ENCODE assay signal across 7 cellular contexts in the genomic region with DNA sequence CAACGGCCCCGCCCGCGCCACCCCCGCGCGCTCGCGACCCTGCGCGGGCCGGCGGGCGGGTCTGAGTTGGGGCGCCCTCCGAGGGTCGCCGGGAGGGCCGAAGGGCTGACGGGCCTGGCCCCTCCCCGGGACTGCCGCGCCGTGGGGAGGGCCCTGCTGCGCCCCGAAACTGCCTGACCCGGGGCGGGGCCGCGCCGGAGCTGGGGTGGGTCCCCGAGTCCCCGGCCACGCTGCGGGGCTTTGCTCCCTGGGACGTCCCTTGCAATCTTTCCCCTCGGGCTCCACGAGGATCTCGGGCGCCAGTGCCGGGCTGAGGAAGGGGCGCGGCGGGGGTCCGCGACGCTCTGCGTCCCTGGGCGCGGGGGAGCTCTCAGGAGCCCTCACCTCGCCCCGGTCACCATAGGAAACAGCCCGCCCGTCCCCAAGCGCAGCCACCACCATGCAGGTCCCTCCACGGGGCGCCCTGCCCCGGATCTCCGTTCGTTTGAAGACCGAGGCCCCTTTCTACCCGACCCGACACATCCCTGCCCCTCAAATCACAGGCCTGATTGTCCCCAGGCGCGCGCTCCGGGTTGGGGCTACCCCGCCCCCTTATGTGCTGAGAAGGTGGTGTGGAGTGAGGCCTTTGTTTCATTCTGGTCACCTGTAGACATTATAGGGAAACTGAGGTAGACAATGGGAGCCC. TPM values are rescaled to one million over a fixed set of nuclear protein-coding genes. Genes with fewer than 3 reads are reported as not detected.
DNase-seq lines count a peak whose midpoint lies in the region; ATAC-seq, FAIRE-seq and TF ChIP-seq lines count a peak whose summit lies in the region.

No MANE protein-coding gene starts in this region.

- TF ChIP-seq POLR2A in GM12892 (IDR thresholded peaks at IDR 0.05; ENCODE audit: low read depth, low read length) (peak; percentile 75), GM12878 (IDR thresholded peaks at IDR 0.05; ENCODE audit: low read depth, low read length) (peak; percentile 59)

- SMC1A ChIA-PET in GM12878 (lab: Charles Lee; ENCODE audit: uncharacterized antibody, unreplicated experiment) = no interaction called here

- WGBS in GM12878 (ENCODE audit: insufficient coverage, insufficient replicate concordance, low lambda C conversion rate, missing lambda C conversion rate) = under 1% methylated on average over 43 of the region's 68 CpGs

- no peak for TF ChIP-seq CTCF in KMS-11 (conservative IDR thresholded peaks at IDR 0.05; ENCODE audit: low read depth, low read length)
- no peak for TF ChIP-seq CTCF in GM12878 (IDR thresholded peaks at IDR 0.05 in 2 of 3, conservative IDR thresholded peaks at IDR 0.05 in 1 of 3; ENCODE audit: control insufficient read depth in 2 of 3, extremely low read depth in 1 of 3, insufficient read depth in 1 of 3, low read depth in 3 of 3, low read length in 3 of 3)

- H3K79me2 ChIP-seq in KMS-11 (ENCODE audit: insufficient read depth, low read depth) (peaks cover 24% of the 10 kb centered on the region), GM12878 (ENCODE audit: control insufficient read depth, insufficient read depth, low read length) (peaks cover 87% of the 10 kb centered on the region)

- no TSS peak for BruUV-seq in GM12878 (replicated peaks; lab: Mats Ljungman, UMichigan)

- ATAC-seq in GM12878 (peak; percentile 10), GM18502 (IDR thresholded peaks at IDR 0.05; ENCODE audit: poor library complexity, unreplicated experiment) (no peak)

- H3K27me3 ChIP-seq in KMS-11 (ENCODE audit: insufficient read depth, low read depth) (0 out of 2 replicates have a peak, but pooled peaks cover 2% of the 10 kb centered on the region), GM12878 (replicated peaks in 1 of 2; ENCODE audit: control insufficient read depth in 2 of 2, insufficient read depth in 2 of 2, low read length in 1 of 2) (no peaks in the 10 kb centered on the region), iPS-18a (ENCODE audit: control insufficient read depth, insufficient read depth, low read length) (peaks cover 9% of the 10 kb centered on the region)

- H3K36me3 ChIP-seq in KMS-11 (ENCODE audit: insufficient read depth) = peaks cover 20% of the 10 kb centered on the region; the same call in 1 of the 2 replicates
- H3K36me3 ChIP-seq in GM12878 (ENCODE audit: control insufficient read depth in 2 of 2, insufficient read depth in 2 of 2, low read length in 1 of 2) = peaks cover 18 to 29% of the 10 kb centered on the region in 2 experiments
- peaks cover 29% of the 10 kb centered on the region for H3K36me3 ChIP-seq in iPS-18a (ENCODE audit: control insufficient read depth, low read depth, low read length)

- CTCF ChIA-PET in GM12878 (lab: Yijun Ruan, JAX) = no interaction called here

- intact Hi-C loops in GM12878 (cut with micrococcal nuclease; ENCODE audit: unreplicated experiment) = loop anchor here (10.0 kb wide), 1 partner anchor 258 kb away; no protein-coding TSS in a partner anchor

- H3K4me3 ChIP-seq in KMS-11 (IDR thresholded peaks at IDR 0.05; ENCODE audit: insufficient read depth, low read depth, low read length) = peak overlapping the region; percentile 34
- H3K4me3 ChIP-seq in GM12878 = peak overlapping the region; percentile 87
- H3K4me3 ChIP-seq in iPS-18a (ENCODE audit: low read length) = peak overlapping the region; percentile 66
- peak overlapping the region; percentile 65 to 96 (median 86) for H3K4me3 ChIP-seq in skin epidermis

- DNase-seq in GM12892 (ENCODE audit: insufficient read length) (no peak), SW 1271 (lab: John Stamatoyannopoulos, UW) (peak; percentile 37 to 38), GM12878 (ENCODE audit: low read depth, low spot score) (no peak)

- FAIRE-seq in GM12892 (lab: Jason Lieb, UNC) (peak; percentile 78), GM12878 (lab: Jason Lieb, UNC) (no peak)

- TF ChIP-seq RAD21 in GM12878 (IDR thresholded peaks at IDR 0.05; ENCODE audit: insufficient read depth, low read depth, low read length) = no peak

- H3K27ac ChIP-seq in KMS-11 = peak overlapping the region; percentile 74
- H3K27ac ChIP-seq in GM12878 (ENCODE audit: control insufficient read depth, insufficient read depth) = peak overlapping the region; percentile 100
- peak overlapping the region; percentile 63 for H3K27ac ChIP-seq in iPS-18a (ENCODE audit: low read length)
- H3K27ac ChIP-seq in skin epidermis = peak overlapping the region; percentile 91 to 100 (median 99)

- RAD21 ChIA-PET in GM12878 (lab: Charles Lee; ENCODE audit: unreplicated experiment) = interaction anchor here (0.6 to 1.0 kb wide), 3 partner anchors 39 to 85 kb away, joined by 3 to 4 read pairs (median 4); partner anchors contain the start of gene FAAP100

- H3K4me1 ChIP-seq in KMS-11 (ENCODE audit: low read depth, poor library complexity, severe bottlenecking) = peaks cover 26% of the 10 kb centered on the region
- peaks cover 15% of the 10 kb centered on the region for H3K4me1 ChIP-seq in GM12878 (ENCODE audit: control insufficient read depth, insufficient read depth, low read length)
- H3K4me1 ChIP-seq in iPS-18a (ENCODE audit: control insufficient read depth, low read depth, low read length) = no peaks in the 10 kb centered on the region

- POLR2A ChIA-PET in GM12878 (lab: Charles Lee) = interaction anchor here (0.6 to 2.1 kb wide), 3 partner anchors 39 to 728 kb away, joined by 3 to 7 read pairs (median 6); partner anchors contain the start of gene FAAP100

- in situ Hi-C loops in GM12878 (cut with MboI) = no loop called here

- peak overlapping the region; percentile 61 for H3K4me2 ChIP-seq in KMS-11
- peak overlapping the region; percentile 95 for H3K4me2 ChIP-seq in GM12878 (ENCODE audit: control insufficient read depth, insufficient read depth)

- H2AFZ ChIP-seq in KMS-11 (ENCODE audit: low read depth) = peak overlapping the region; percentile 82
- H2AFZ ChIP-seq in GM12878 (ENCODE audit: control insufficient read depth, low read depth, low read length) = no peak overlapping the region

- peaks cover 30% of the 10 kb centered on the region; the same call in 1 of the 2 replicates for H4K20me1 ChIP-seq in KMS-11 (ENCODE audit: insufficient read depth)
- peaks cover 11% of the 10 kb centered on the region for H4K20me1 ChIP-seq in GM12878 (ENCODE audit: control insufficient read depth, insufficient read depth)

- H3K9ac ChIP-seq in KMS-11 (peak overlapping the region; percentile 74; the same call in 1 of the 2 replicates), GM12878 (ENCODE audit: control insufficient read depth, insufficient read depth, low read length) (peak overlapping the region; percentile 87), iPS-18a (ENCODE audit: low read length) (peak overlapping the region; percentile 74)

- H3K9me3 ChIP-seq in GM12878 (replicated peaks; ENCODE audit: control insufficient read depth, insufficient read depth, low read length) (no peaks in the 10 kb centered on the region; the same call in 2 of the 3 replicates), iPS-18a (ENCODE audit: control insufficient read depth, low read depth, low read length) (no peaks in the 10 kb centered on the region)

- no peak for TF ChIP-seq EP300 in GM12878 (IDR thresholded peaks at IDR 0.05; ENCODE audit: borderline replicate concordance in 1 of 2, control insufficient read depth in 1 of 2, low read depth in 2 of 2, low read length in 2 of 2)

RNA-seq across cellular contexts. Expression of gene ACTG1, which starts 0.5 kb away (rescaled TPM):
- polyA plus RNA-seq in GM12892 (2012; ENCODE audit: missing spikeins) = 2,092 TPM
- 961 and 1,180 TPM in 2 replicates for total RNA-seq in GM12878 (2013; cell fraction: nucleolus; rRNA removed)
- 5,146 and 5,299 TPM in 2 replicates for total RNA-seq in GM12878 (2014; rRNA removed)
- total RNA-seq in GM12878 (2014; rRNA removed; fragmentation: Illumina TruSeq; extraction: Trizol) = 2,069 and 2,477 TPM in 2 replicates
- total RNA-seq in GM12878 (2021) = 5,806 and 6,105 TPM in 2 replicates
- polyA plus RNA-seq in GM12878 (2011; ENCODE audit: low read depth) = 2,827 TPM
- 466 and 810 TPM in 2 replicates for polyA plus RNA-seq in GM12878 (2011; rRNA removed)
- polyA plus RNA-seq in GM12878 (2011; cell fraction: cytosol; rRNA removed) = 2,470 and 3,258 TPM in 2 replicates
- 3,407 and 5,928 TPM in 2 replicates for polyA plus RNA-seq in GM12878 (2011; cell fraction: nucleus; rRNA removed)
- 4,353 and 5,466 TPM in 2 replicates for polyA plus RNA-seq in GM12878 (2012)
- 1,415 and 2,801 TPM in 2 replicates for polyA plus RNA-seq in GM12878 (2014; fragmentation: Illumina TruSeq; extraction: Trizol)
- 1,000 to 10,000 TPM in 1 of 2 experiments, 100 to 1,000 TPM in 1; 969 to 1,906 TPM for polyA plus RNA-seq in GM12878 (2014; fragmentation: Nextera tagmentation; extraction: Ambion mirVana)
- 4,499 and 5,417 TPM in 2 replicates for polyA plus RNA-seq in GM12878 (2014; rRNA removed)
- polyA plus RNA-seq in GM12878 (2016; fragmentation: Nextera tagmentation; extraction: Ambion mirVana) = 1,000 to 10,000 TPM; 4,621 to 4,893 TPM
- polyA minus RNA-seq in GM12878 (2011; rRNA and poly(A)+ RNA removed) = 709 and 994 TPM in 2 replicates
- polyA minus RNA-seq in GM12878 (2011; cell fraction: cytosol; rRNA and poly(A)+ RNA removed) = 871 and 986 TPM in 2 replicates
- 602 and 1,073 TPM in 2 replicates for polyA minus RNA-seq in GM12878 (2011; cell fraction: nucleus; rRNA and poly(A)+ RNA removed)

RNA-seq across cellular contexts. Expression of gene FSCN2, which starts 15.1 kb away (rescaled TPM):
- polyA plus RNA-seq in GM12892 (2012; ENCODE audit: missing spikeins) = 0.87 TPM
- 19.6 and 21.4 TPM in 2 replicates for total RNA-seq in GM12878 (2013; cell fraction: nucleolus; rRNA removed)
- 1.2 and 1.8 TPM in 2 replicates for total RNA-seq in GM12878 (2014; rRNA removed)
- total RNA-seq in GM12878 (2014; rRNA removed; fragmentation: Illumina TruSeq; extraction: Trizol) = 0.14 and 0.58 TPM in 2 replicates
- total RNA-seq in GM12878 (2021) = 2.1 and 2.7 TPM in 2 replicates
- polyA plus RNA-seq in GM12878 (2011; ENCODE audit: low read depth) = not detected
- 0.29 and 0.65 TPM in 2 replicates for polyA plus RNA-seq in GM12878 (2011; rRNA removed)
- polyA plus RNA-seq in GM12878 (2011; cell fraction: cytosol; rRNA removed) = 0.69 and 1.0 TPM in 2 replicates
- 6.3 and 7.2 TPM in 2 replicates for polyA plus RNA-seq in GM12878 (2011; cell fraction: nucleus; rRNA removed)
- polyA plus RNA-seq in GM12878 (2012) = 1.5 and 1.6 TPM in 2 replicates
- polyA plus RNA-seq in GM12878 (2014; fragmentation: Illumina TruSeq; extraction: Trizol) = 0.19 and 0.24 TPM in 2 replicates
- polyA plus RNA-seq in GM12878 (2014; fragmentation: Nextera tagmentation; extraction: Ambion mirVana) = not detected
- polyA plus RNA-seq in GM12878 (2014; rRNA removed) = 1.9 and 2.0 TPM in 2 replicates
- under 1 TPM in 1 of 2 experiments, not detected in 1; 0.12 TPM for polyA plus RNA-seq in GM12878 (2016; fragmentation: Nextera tagmentation; extraction: Ambion mirVana)
- 0.44 and 2.2 TPM in 2 replicates for polyA minus RNA-seq in GM12878 (2011; rRNA and poly(A)+ RNA removed)
- 0.80 and 1.0 TPM in 2 replicates for polyA minus RNA-seq in GM12878 (2011; cell fraction: cytosol; rRNA and poly(A)+ RNA removed)
- 3.7 and 4.2 TPM in 2 replicates for polyA minus RNA-seq in GM12878 (2011; cell fraction: nucleus; rRNA and poly(A)+ RNA removed)

RNA-seq across cellular contexts. Expression of gene FAAP100, which starts 39.0 kb away (rescaled TPM):
- polyA plus RNA-seq in GM12892 (2012; ENCODE audit: missing spikeins) = 7.8 TPM
- 86.7 and 99.0 TPM in 2 replicates for total RNA-seq in GM12878 (2013; cell fraction: nucleolus; rRNA removed)
- total RNA-seq in GM12878 (2014; rRNA removed) (25.1 and 25.8 TPM in 2 replicates), GM12878 (2014; rRNA removed; fragmentation: Illumina TruSeq; extraction: Trizol) (8.1 and 12.2 TPM in 2 replicates), GM12878 (2021) (39.6 and 46.2 TPM in 2 replicates)
- polyA plus RNA-seq in GM12878 (2011; ENCODE audit: low read depth) = 6.6 TPM
- polyA plus RNA-seq in GM12878 (2011; rRNA removed) (3.4 and 8.1 TPM in 2 replicates), GM12878 (2014; fragmentation: Illumina TruSeq; extraction: Trizol) (1.4 and 5.2 TPM in 2 replicates), GM12878 (2014; fragmentation: Nextera tagmentation; extraction: Ambion mirVana) (under 1 TPM; 0.11 to 0.49 TPM), GM12878 (2014; rRNA removed) (34.4 and 39.8 TPM in 2 replicates), GM12878 (2016; fragmentation: Nextera tagmentation; extraction: Ambion mirVana) (10 to 100 TPM; 22.0 to 26.8 TPM)
- 16.4 and 25.8 TPM in 2 replicates for polyA plus RNA-seq in GM12878 (2011; cell fraction: cytosol; rRNA removed)
- 52.4 and 74.0 TPM in 2 replicates for polyA plus RNA-seq in GM12878 (2011; cell fraction: nucleus; rRNA removed)
- polyA plus RNA-seq in GM12878 (2012) = 16.2 and 18.9 TPM in 2 replicates
- polyA minus RNA-seq in GM12878 (2011; rRNA and poly(A)+ RNA removed) = 8.9 and 32.2 TPM in 2 replicates
- 13.6 and 14.8 TPM in 2 replicates for polyA minus RNA-seq in GM12878 (2011; cell fraction: cytosol; rRNA and poly(A)+ RNA removed)
- polyA minus RNA-seq in GM12878 (2011; cell fraction: nucleus; rRNA and poly(A)+ RNA removed) = 36.3 and 44.7 TPM in 2 replicates

Comparison
In these comparisons a context has a peak if more than half of its experiments do, and no peak if none do; other contexts are left out.
1. DNase-seq: peak in SW 1271 (2 of 2); none in GM12892 (single experiment) and GM12878 (single experiment).
2. H3K4me3 ChIP-seq: peak in every context shown above with its lines; median percentile 87 in GM12878; 86 in skin epidermis; 66 in iPS-18a; 34 in KMS-11.
3. Peak in every context shown above with its lines, with median percentiles within 50 percentile points of each other: H3K27ac ChIP-seq and H3K9ac ChIP-seq.